ENCODE assay signal across 8 cellular contexts in genomic region chr2:109792659-109793058, GRCh38. TPM values are rescaled to one million over a fixed set of nuclear protein-coding genes. Genes with fewer than 3 reads are reported as not detected.
DNase-seq lines count a peak whose midpoint lies in the region; ATAC-seq and TF ChIP-seq lines count a peak whose summit lies in the region.
"Not testable (repeated sequence)": the region's sequence is repeated elsewhere in the genome, so short reads cannot be mapped to it uniquely, and the experiment has no call there.

No MANE protein-coding gene starts in this region.

- intact Hi-C loops in activated CD8-positive, alpha-beta T cell treated with anti-CD3 and anti-CD28 coated beads for 36 hours (cut with micrococcal nuclease); right cardiac atrium (cut with DNase I); gastrocnemius medialis (cut with DNase I; ENCODE audit: low total_unique reads): not testable (repeated sequence)

- H3K4me3 ChIP-seq in right cardiac atrium (ENCODE audit: low read length); gastrocnemius medialis: not testable (repeated sequence)

- WGBS in right cardiac atrium = no CpG with 5 or more reads among the region's 1 CpG

- H3K4me1 ChIP-seq in right cardiac atrium (ENCODE audit: control insufficient read depth, insufficient read depth, low read length); gastrocnemius medialis: not testable (repeated sequence)

- not testable (repeated sequence) for TF ChIP-seq CTCF in activated CD8-positive, alpha-beta T cell treated with anti-CD3 and anti-CD28 coated beads for 36 hours (IDR thresholded peaks at IDR 0.05); gastrocnemius medialis (IDR thresholded peaks at IDR 0.05 in 4 of 5, conservative IDR thresholded peaks at IDR 0.05 in 1 of 5)

- not testable (repeated sequence) for H3K27ac Mint-ChIP-seq in activated CD8-positive, alpha-beta T cell treated with anti-CD3 and anti-CD28 coated beads for 36 hours

- in situ Hi-C loops in gastrocnemius medialis (cut with MboI; ENCODE audit: low sequenced_read_pairs in 4 of 4) = not testable (repeated sequence)

- not testable (repeated sequence) for H3K36me3 Mint-ChIP-seq in activated CD8-positive, alpha-beta T cell treated with anti-CD3 and anti-CD28 coated beads for 36 hours (ENCODE audit: low read depth)

- H3K9me3 ChIP-seq in right cardiac atrium (ENCODE audit: control insufficient read depth, low read length); gastrocnemius medialis: not testable (repeated sequence)

- CTCF ChIA-PET in activated CD8-positive, alpha-beta T cell treated with anti-CD3 and anti-CD28 coated beads for 36 hours (lab: Charles Lee) = not testable (repeated sequence)

- not testable (repeated sequence) for H3K4me3 Mint-ChIP-seq in activated CD8-positive, alpha-beta T cell treated with anti-CD3 and anti-CD28 coated beads for 36 hours

- POLR2A ChIA-PET in activated CD8-positive, alpha-beta T cell treated with anti-CD3 and anti-CD28 coated beads for 36 hours (lab: Charles Lee) = not testable (repeated sequence)

- not testable (repeated sequence) for H3K4me1 Mint-ChIP-seq in activated CD8-positive, alpha-beta T cell treated with anti-CD3 and anti-CD28 coated beads for 36 hours (ENCODE audit: low read depth)

- H3K9me3 Mint-ChIP-seq in activated CD8-positive, alpha-beta T cell treated with anti-CD3 and anti-CD28 coated beads for 36 hours = not testable (repeated sequence)

- DNase-seq in activated CD8-positive, alpha-beta T cell treated with anti-CD3 and anti-CD28 coated beads for 36 hours; right cardiac atrium; gastrocnemius medialis: not testable (repeated sequence)

- TF ChIP-seq POLR2A in GM18505 (IDR thresholded peaks at IDR 0.05; ENCODE audit: borderline replicate concordance, extremely low read depth, insufficient read depth, insufficient read length); gastrocnemius medialis (IDR thresholded peaks at IDR 0.05): not testable (repeated sequence)

- H3K36me3 ChIP-seq in gastrocnemius medialis = not testable (repeated sequence)

- not testable (repeated sequence) for H3K27ac ChIP-seq in right cardiac atrium (ENCODE audit: low read length); gastrocnemius medialis

- ATAC-seq in GM18505 (IDR thresholded peaks at IDR 0.05; ENCODE audit: unreplicated experiment) (peak; percentile 51), GM19324 (IDR thresholded peaks at IDR 0.05; ENCODE audit: low FRiP score, unreplicated experiment) (peak; percentile 49), GM21526 (IDR thresholded peaks at IDR 0.05; ENCODE audit: low FRiP score, unreplicated experiment) (peak; percentile 58), HG02870 (IDR thresholded peaks at IDR 0.05; ENCODE audit: unreplicated experiment) (peak; percentile 47), HG03442 (IDR thresholded peaks at IDR 0.05; ENCODE audit: unreplicated experiment) (peak; percentile 48), right cardiac atrium (peak; percentile 60 to 66), gastrocnemius medialis (peak; percentile 59 to 67)
- ATAC-seq in activated CD8-positive, alpha-beta T cell treated with anti-CD3 and anti-CD28 coated beads for 36 hours = peak; percentile 29

- H3K27me3 Mint-ChIP-seq in activated CD8-positive, alpha-beta T cell treated with anti-CD3 and anti-CD28 coated beads for 36 hours = not testable (repeated sequence)

- not testable (repeated sequence) for H3K27me3 ChIP-seq in right cardiac atrium (ENCODE audit: control insufficient read depth, insufficient read depth); gastrocnemius medialis

RNA-seq across cellular contexts. Expression of gene RGPD5, which starts 1.4 kb away (rescaled TPM):
- total RNA-seq in activated CD8-positive, alpha-beta T cell treated with anti-CD3 and anti-CD28 coated beads for 36 hours = 10 to 100 TPM; 31.1 to 35.4 TPM
- 10 to 100 TPM; 27.9 to 48.3 (median 44.3) TPM for total RNA-seq in right cardiac atrium
- 8.9 TPM for polyA plus RNA-seq in right cardiac atrium
- total RNA-seq in gastrocnemius medialis = 10 to 100 TPM in 2 of 4 donors, 1 to 10 TPM in 2; 7.7 to 41.5 (median 11.5) TPM
